1 cellular context compared by ENCODE assay signal in genomic region chr3:30581982-30582381, GRCh38.
TF ChIP-seq lines count a peak whose summit lies in the region.

No MANE protein-coding gene starts in this region.

TF ChIP-seq in HepG2, 621 proteins besides CTCF, POLR2A, EP300 and RAD21:
- TF ChIP-seq BCL6 (CRISPR knock-in tag; IDR thresholded peaks at IDR 0.05) = peak; percentile 56; the same call in 1 of the 2 replicates
- TF ChIP-seq ATAD3A (CRISPR knock-in tag; IDR thresholded peaks at IDR 0.05) = no peak
- no peak for TF ChIP-seq ZNF597 (CRISPR knock-in tag; IDR thresholded peaks at IDR 0.05)
- peak; percentile 35; the same call in 1 of the 2 replicates for TF ChIP-seq HOMEZ (CRISPR knock-in tag; IDR thresholded peaks at IDR 0.05; ENCODE audit: low read depth)
- TF ChIP-seq DNMT3B (CRISPR knock-in tag; conservative IDR thresholded peaks at IDR 0.05) = no peak
- peak; percentile 91 for TF ChIP-seq TEAD3 (CRISPR knock-in tag; optimal IDR thresholded peaks at IDR 0.05; ENCODE audit: borderline replicate concordance)
- no peak for TF ChIP-seq ZFP36 (IDR thresholded peaks at IDR 0.05; ENCODE audit: borderline replicate concordance, low read depth, low read length, partially characterized antibody)
- no peak for TF ChIP-seq RFX3 (CRISPR knock-in tag; IDR thresholded peaks at IDR 0.05)
- no peak for TF ChIP-seq ELF3 (CRISPR knock-in tag; IDR thresholded peaks at IDR 0.05)
- TF ChIP-seq THRA (CRISPR knock-in tag; IDR thresholded peaks at IDR 0.05; ENCODE audit: borderline replicate concordance) = peak; percentile 83; the same call in 1 of the 2 replicates
- no peak for TF ChIP-seq SOX13 (IDR thresholded peaks at IDR 0.05)
- peak in 1 of 2 experiments; percentile 71; a peak in 1 of 4 replicates for TF ChIP-seq SOX13 (CRISPR knock-in tag; conservative IDR thresholded peaks at IDR 0.05 in 1 of 2, IDR thresholded peaks at IDR 0.05 in 1 of 2)
- TF ChIP-seq SNAPC2 (CRISPR knock-in tag; IDR thresholded peaks at IDR 0.05) = no peak
- peak; percentile 69 for TF ChIP-seq MED1 (CRISPR knock-in tag; IDR thresholded peaks at IDR 0.05)
- TF ChIP-seq KLF16 (CRISPR knock-in tag; IDR thresholded peaks at IDR 0.05) = peak in 1 of 2 experiments; percentile 30; a peak in 1 of 4 replicates
- TF ChIP-seq ZNF136 (CRISPR knock-in tag; IDR thresholded peaks at IDR 0.05; ENCODE audit: low read depth) = no peak
- TF ChIP-seq SSRP1 (CRISPR knock-in tag; IDR thresholded peaks at IDR 0.05) = no peak
- no peak for TF ChIP-seq RELA (CRISPR knock-in tag; IDR thresholded peaks at IDR 0.05)
- TF ChIP-seq NAIF1 (CRISPR knock-in tag; IDR thresholded peaks at IDR 0.05; ENCODE audit: borderline replicate concordance) = no peak
- TF ChIP-seq KDM4B (CRISPR knock-in tag; IDR thresholded peaks at IDR 0.05) = no peak
- TF ChIP-seq NFYB (CRISPR knock-in tag; IDR thresholded peaks at IDR 0.05) = no peak
- 0 out of 2 replicates have a peak, but pooled peaks have one; percentile 13 for TF ChIP-seq PAXIP1 (CRISPR knock-in tag; conservative IDR thresholded peaks at IDR 0.05)
- TF ChIP-seq NR2F2 (IDR thresholded peaks at IDR 0.05; ENCODE audit: borderline replicate concordance, low read depth) = no peak
- peak; percentile 64 for TF ChIP-seq PPARG (CRISPR knock-in tag; conservative IDR thresholded peaks at IDR 0.05)
- TF ChIP-seq RXRB (CRISPR knock-in tag; IDR thresholded peaks at IDR 0.05; ENCODE audit: borderline replicate concordance) = peak; percentile 47; the same call in 1 of the 2 replicates
- peak; percentile 56; the same call in 1 of the 2 replicates for TF ChIP-seq SOX5 (CRISPR knock-in tag; IDR thresholded peaks at IDR 0.05; ENCODE audit: borderline replicate concordance)
- TF ChIP-seq ARID5B (CRISPR knock-in tag; IDR thresholded peaks at IDR 0.05) = 0 out of 2 replicates have a peak, but pooled peaks have one; percentile 21
- peak; percentile 75; the same call in 1 of the 2 replicates for TF ChIP-seq NCOA2 (CRISPR knock-in tag; IDR thresholded peaks at IDR 0.05)
